ENCODE assay signal across 10 cellular contexts in genomic region chr15:83068054-83068453, GRCh38. TPM values are rescaled to one million over a fixed set of nuclear protein-coding genes. Genes with fewer than 3 reads are reported as not detected.
DNase-seq lines count a peak whose midpoint lies in the region; ATAC-seq and TF ChIP-seq lines count a peak whose summit lies in the region.
"Had no signal": no experiment of that assay in that cellular context is flagged by ENCODE, and none has a peak within 500 bp of the region (broad histone marks: within the 10 kb centered on the region; RNA-seq: fewer than 3 reads in every experiment).

No MANE protein-coding gene starts in this region.

- no peak overlapping the region for H3K4ac ChIP-seq in H9 (ENCODE audit: low read depth, low read length)

- no peak overlapping the region for H2BK20ac ChIP-seq in H9 (ENCODE audit: low read depth, low read length, poor library complexity, severe bottlenecking)

- H3F3A ChIP-seq in SU-DHL-6 (ENCODE audit: insufficient read depth): peaks cover 5% of the 10 kb centered on the region; the same call in 1 of the 2 replicates

- H3K9me3 Mint-ChIP-seq in H9: peaks cover 16 to 23% of the 10 kb centered on the region in 2 experiments

- WGBS in H9 (ENCODE audit: extremely low coverage, insufficient read length, low lambda C conversion rate): no CpG with 5 or more reads among the region's 6 CpGs
- 77 to 100% methylated on average over 2 to 6 of the region's 6 CpGs for WGBS in gastroesophageal sphincter (ENCODE audit: low coverage in 1 of 2), 2 donors

- TF ChIP-seq CTCF in H9 (conservative IDR thresholded peaks at IDR 0.05) (no peak), SU-DHL-6 (IDR thresholded peaks at IDR 0.05; ENCODE audit: insufficient read depth, low read length, poor library complexity, severe bottlenecking) (no peak), gastroesophageal sphincter (IDR thresholded peaks at IDR 0.05) (no peak)

- H3K36me3 Mint-ChIP-seq in H9 (ENCODE audit: insufficient read depth in 1 of 3, low read depth in 3 of 3): peaks cover 0 to 8% (median 7%) of the 10 kb centered on the region in 3 experiments; a peak in 4 of 7 replicates

- no peak overlapping the region for H3K27ac ChIP-seq in H9 (ENCODE audit: insufficient read length, low read depth, low read length)
- H3K27ac ChIP-seq in SU-DHL-6 (ENCODE audit: low read depth, low read length): no peak overlapping the region
- peak overlapping the region in 3 of 4 donors; percentile 93 to 98 (median 93) for H3K27ac ChIP-seq in gastroesophageal sphincter

- no peak overlapping the region for H3K14ac ChIP-seq in H9 (ENCODE audit: insufficient read depth, low read length)

- no peak overlapping the region for H3K56ac ChIP-seq in H9 (ENCODE audit: insufficient read length, low read depth, low read length)

- no peak overlapping the region for H3K4me2 ChIP-seq in H9 (ENCODE audit: insufficient read depth, insufficient read length, low read length)
- peak overlapping the region; percentile 89 for H3K4me2 ChIP-seq in SU-DHL-6 (ENCODE audit: low read depth, low read length, poor library complexity, severe bottlenecking)
- peak overlapping the region; percentile 87 for H3K4me2 ChIP-seq in skeletal muscle satellite cell (ENCODE audit: low read length)

- H3K27me3 Mint-ChIP-seq in H9 (ENCODE audit: low read depth): 0 out of 2 replicates have a peak, but pooled peaks cover 2% of the 10 kb centered on the region

- H4K5ac ChIP-seq in H9 (ENCODE audit: insufficient read length, low read depth, low read length): no peak overlapping the region

- H3K9ac ChIP-seq in H9 (ENCODE audit: extremely low read depth, insufficient read length, low read length) (no peak overlapping the region), SU-DHL-6 (ENCODE audit: low read length) (no peak overlapping the region), skeletal muscle satellite cell (ENCODE audit: low read depth, low read length) (peak overlapping the region; percentile 97)

- no peak overlapping the region for H2BK120ac ChIP-seq in H9 (ENCODE audit: low read depth, low read length, poor library complexity, severe bottlenecking)

- H3K79me2 ChIP-seq in H9 (ENCODE audit: insufficient read depth, low read length) (peaks cover 18% of the 10 kb centered on the region; the same call in 1 of the 2 replicates), SU-DHL-6 (ENCODE audit: insufficient read depth, low read length) (peaks cover 40% of the 10 kb centered on the region)

- no peak overlapping the region for H3K4me3 ChIP-seq in SU-DHL-6 (ENCODE audit: insufficient read depth, low read length, poor library complexity, severe bottlenecking)
- H3K4me3 ChIP-seq in gastroesophageal sphincter: no peak overlapping the region
- no peak overlapping the region for H3K4me3 ChIP-seq in skeletal muscle satellite cell (ENCODE audit: low read length)

- no peak for TF ChIP-seq EP300 in gastroesophageal sphincter (IDR thresholded peaks at IDR 0.05)

- DNase-seq in H9 (no peak), HCEC 1CT (no peak), NCI-H2081 treated with DMSO at 0.1 percent for 48 hours (lab: John Stamatoyannopoulos, UW) (no peak)
- DNase-seq: activated CD8-positive, alpha-beta memory T cell treated with anti-CD3 and anti-CD28 coated beads, Interleukin-2, amount 50 U/mL, for 4 hours had no signal

- H2BK15ac ChIP-seq in H9 (ENCODE audit: low read depth, low read length): no peak overlapping the region

- H3K9me3 ChIP-seq in H9 (ENCODE audit: control insufficient read depth, low read depth, low read length) (no peaks in the 10 kb centered on the region), SU-DHL-6 (ENCODE audit: insufficient read depth, low read length) (peaks cover 2% of the 10 kb centered on the region; the same call in 1 of the 2 replicates), gastroesophageal sphincter (peaks cover 0 to 7% (median 0%) of the 10 kb centered on the region in 3 donors), skeletal muscle satellite cell (replicated peaks; ENCODE audit: low read length) (no peaks in the 10 kb centered on the region)

- H4K91ac ChIP-seq in H9 (ENCODE audit: insufficient read length, low read depth, low read length): no peak overlapping the region

- no peak overlapping the region for H4K8ac ChIP-seq in H9 (replicated peaks; ENCODE audit: insufficient read length, low read depth, low read length)

- no peaks in the 10 kb centered on the region for H3K27me3 ChIP-seq in H9 (ENCODE audit: insufficient read depth, low read length)
- H3K27me3 ChIP-seq in SU-DHL-6 (ENCODE audit: low read length): no peaks in the 10 kb centered on the region
- no peaks in the 10 kb centered on the region for H3K27me3 ChIP-seq in gastroesophageal sphincter
- H3K27me3 ChIP-seq in skeletal muscle satellite cell (ENCODE audit: control insufficient read depth, insufficient read depth, low read length): no peaks in the 10 kb centered on the region

- H3K36me3 ChIP-seq in SU-DHL-6 (ENCODE audit: low read length) (no peaks in the 10 kb centered on the region), gastroesophageal sphincter (no peaks in the 10 kb centered on the region), skeletal muscle satellite cell (ENCODE audit: insufficient read depth, low read length) (no peaks in the 10 kb centered on the region)

- H3K23ac ChIP-seq in H9 (ENCODE audit: insufficient read length, low read depth, low read length): no peak overlapping the region

- no peak for ATAC-seq in gastroesophageal sphincter
- no peak for ATAC-seq in GM19351 (IDR thresholded peaks at IDR 0.05; ENCODE audit: unreplicated experiment)
- ATAC-seq in HG03095 (IDR thresholded peaks at IDR 0.05; ENCODE audit: unreplicated experiment): no peak

- H3T11ph ChIP-seq in H9 (ENCODE audit: low read length): no peak overlapping the region

- peak overlapping the region; percentile 48 to 86 (median 80); a peak in 3 of 7 replicates for H3K27ac Mint-ChIP-seq in H9

- H3K4me1 ChIP-seq in H9 (ENCODE audit: insufficient read depth, low read length) (peaks cover 8% of the 10 kb centered on the region; the same call in 1 of the 2 replicates), gastroesophageal sphincter (peaks cover 0 to 33% (median 20%) of the 10 kb centered on the region in 3 donors), skeletal muscle satellite cell (ENCODE audit: control insufficient read depth, insufficient read depth, low read length) (peaks cover 34% of the 10 kb centered on the region)

- H2AFZ ChIP-seq in H9 (ENCODE audit: low read length) (no peak overlapping the region), SU-DHL-6 (ENCODE audit: low read depth, low read length, severe bottlenecking) (peak overlapping the region; percentile 78)

- peak overlapping the region; percentile 25 to 70; a peak in 3 of 5 replicates for H3K4me3 Mint-ChIP-seq in H9

- no peak overlapping the region for H2BK5ac ChIP-seq in H9 (ENCODE audit: insufficient read length, low read length)

- H3K23me2 ChIP-seq in H9 (ENCODE audit: insufficient read length, low read depth, low read length, poor library complexity, severe bottlenecking): peaks cover 6% of the 10 kb centered on the region

- H2AK5ac ChIP-seq in H9 (ENCODE audit: insufficient read length, low read length): no peak overlapping the region

- H3K4me1 Mint-ChIP-seq in H9: peaks cover 9 to 12% of the 10 kb centered on the region in 2 experiments

- H3K79me1 ChIP-seq in H9 (ENCODE audit: insufficient read depth, low read depth, low read length, poor library complexity, severe bottlenecking): peaks cover 4% of the 10 kb centered on the region

- H2BK12ac ChIP-seq in H9 (ENCODE audit: insufficient read length, low read depth, low read length): no peak overlapping the region

- TF ChIP-seq POLR2A in gastroesophageal sphincter (IDR thresholded peaks at IDR 0.05): no peak

- no peaks in the 10 kb centered on the region for H4K20me1 ChIP-seq in H9 (ENCODE audit: control insufficient read depth, insufficient read depth, insufficient read length)
- peaks cover 24% of the 10 kb centered on the region for H4K20me1 ChIP-seq in SU-DHL-6 (ENCODE audit: low read depth, low read length)

- H3K18ac ChIP-seq in H9 (ENCODE audit: insufficient read length, low read depth, low read length): no peak overlapping the region

- no peaks in the 10 kb centered on the region for H3K9me2 ChIP-seq in SU-DHL-6 (replicated peaks; ENCODE audit: insufficient read depth, low read length)

RNA-seq across cellular contexts. Expression of gene BTBD1, which starts 1.0 kb away (rescaled TPM):
- total RNA-seq in H9 (2021): 42.7 and 43.3 TPM in 2 replicates
- 10 to 100 TPM; 48.6 to 69.6 (median 60.5) TPM for total RNA-seq in gastroesophageal sphincter
- total RNA-seq in skeletal muscle satellite cell (2012; rRNA removed): 101 and 107 TPM in 2 replicates

RNA-seq across cellular contexts. Expression of gene TM6SF1, which starts 39.4 kb away (rescaled TPM):
- 0.96 and 0.99 TPM in 2 replicates for total RNA-seq in H9 (2021)
- total RNA-seq in gastroesophageal sphincter: 1 to 10 TPM; 2.3 to 8.1 (median 5.2) TPM
- 0.44 and 0.51 TPM in 2 replicates for total RNA-seq in skeletal muscle satellite cell (2012; rRNA removed)
- total RNA-seq: HT1080 had no signal

RNA-seq across cellular contexts. Expression of gene C15orf40, which starts 56.6 kb away (rescaled TPM):
- total RNA-seq in H9 (2021) (9.2 and 11.5 TPM in 2 replicates), gastroesophageal sphincter (10 to 100 TPM in 2 of 4 donors, 1 to 10 TPM in 2; 6.9 to 20.5 (median 9.4) TPM)
- total RNA-seq in skeletal muscle satellite cell (2012; rRNA removed): 6.6 and 9.9 TPM in 2 replicates

Comparison
In these comparisons a context has a peak if more than half of its experiments do, and no peak if none do; other contexts are left out.
1. H3K27ac ChIP-seq: peak in gastroesophageal sphincter (3 of 4); none in H9 (single experiment) and SU-DHL-6 (single experiment).